ENCODE assay signal across 13 cellular contexts in the genomic region with DNA sequence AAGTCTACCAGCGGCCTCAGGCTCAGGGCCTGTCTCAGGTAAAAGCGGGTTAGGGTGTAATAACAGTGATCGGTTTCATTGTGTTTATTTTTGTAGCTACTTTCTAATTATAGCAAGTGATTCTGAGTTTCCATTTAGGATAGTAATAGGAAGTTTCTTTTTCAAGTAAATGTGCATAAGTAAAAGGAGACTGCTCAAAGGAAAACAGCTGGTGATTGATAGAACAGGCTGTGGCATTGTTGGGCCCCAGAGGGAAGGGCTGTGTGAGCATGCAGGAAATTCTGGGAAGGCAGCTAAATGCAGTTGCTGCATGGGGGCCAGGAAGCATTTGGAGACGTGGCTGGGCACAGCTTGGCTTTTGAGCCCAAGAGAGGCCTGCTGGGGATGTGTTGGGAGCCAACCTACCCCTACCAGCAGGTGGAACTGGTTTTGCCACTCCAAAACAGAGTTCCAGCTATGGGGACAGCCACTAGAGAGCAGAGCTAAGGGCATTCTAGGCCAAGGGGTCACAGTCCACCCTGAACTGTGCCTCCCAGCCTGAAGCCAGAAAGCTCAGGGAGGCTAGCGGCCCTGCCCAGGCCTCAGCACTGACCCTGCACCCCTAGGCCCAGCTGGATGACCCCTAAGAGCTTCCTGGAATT. TPM values are rescaled to one million over a fixed set of nuclear protein-coding genes. Genes with fewer than 3 reads are reported as not detected.
DNase-seq lines count a peak whose midpoint lies in the region; ATAC-seq, FAIRE-seq and TF ChIP-seq lines count a peak whose summit lies in the region.
"Had no signal": no experiment of that assay in that cellular context is flagged by ENCODE, and none has a peak within 500 bp of the region (broad histone marks: within the 10 kb centered on the region; RNA-seq: fewer than 3 reads in every experiment).

No MANE protein-coding gene starts in this region.

- H3K4me3 Mint-ChIP-seq in stimulated activated naive B cell treated with anti-CD40 and anti-IgM and Interleukin-4, amounts not matched to agents 10 μg/mL and 1 μg/mL and 100 μg/mL, for 72 hours = no peak overlapping the region
- H3K4me3 Mint-ChIP-seq: H9 had no signal

- no peaks in the 10 kb centered on the region for H3K9me3 ChIP-seq in pancreas

- H3K4me3 ChIP-seq in LNCaP clone FGC (ENCODE audit: low read depth, low read length) (no peak overlapping the region), epithelial cell of esophagus (ENCODE audit: low read length) (no peak overlapping the region), pancreas (no peak overlapping the region)
- H3K4me3 ChIP-seq: mucosa of descending colon had no signal

- peaks cover 10 to 16% of the 10 kb centered on the region in 2 donors for H3K9me3 Mint-ChIP-seq in stimulated activated naive B cell treated with anti-CD40 and anti-IgM and Interleukin-4, amounts not matched to agents 10 μg/mL and 1 μg/mL and 100 μg/mL, for 72 hours

- H3K36me3 Mint-ChIP-seq in stimulated activated naive B cell treated with anti-CD40 and anti-IgM and Interleukin-4, amounts not matched to agents 10 μg/mL and 1 μg/mL and 100 μg/mL, for 72 hours = peaks cover 35 to 57% of the 10 kb centered on the region in 2 donors

- peaks cover 26 to 38% of the 10 kb centered on the region in 2 donors for H3K4me1 Mint-ChIP-seq in stimulated activated naive B cell treated with anti-CD40 and anti-IgM and Interleukin-4, amounts not matched to agents 10 μg/mL and 1 μg/mL and 100 μg/mL, for 72 hours

- H3K4me1 ChIP-seq in pancreas = peaks cover 0 to 7% (median 0%) of the 10 kb centered on the region in 3 donors

- peak in 3 of 4 donors; percentile 17 to 65 (median 56) for ATAC-seq in pancreas
- no peak for ATAC-seq in HG02759 (IDR thresholded peaks at IDR 0.05; ENCODE audit: unreplicated experiment)
- ATAC-seq in stimulated activated naive B cell treated with anti-CD40 and anti-IgM and Interleukin-4, amounts not matched to agents 10 μg/mL and 1 μg/mL and 100 μg/mL, for 72 hours (replicated peaks) = no peak
- ATAC-seq: mucosa of descending colon had no signal

- no peaks in the 10 kb centered on the region for H3K27me3 Mint-ChIP-seq in stimulated activated naive B cell treated with anti-CD40 and anti-IgM and Interleukin-4, amounts not matched to agents 10 μg/mL and 1 μg/mL and 100 μg/mL, for 72 hours

- TF ChIP-seq CTCF in LNCaP clone FGC (IDR thresholded peaks at IDR 0.05; ENCODE audit: control insufficient read depth, extremely low read depth, insufficient read depth) (peak; percentile 36), epithelial cell of esophagus (IDR thresholded peaks at IDR 0.05; ENCODE audit: insufficient read depth, low read depth, low read length, missing control alignments) (peak; percentile 19), pancreas (IDR thresholded peaks at IDR 0.05) (no peak)

- peaks cover 0 to 5% (median 0%) of the 10 kb centered on the region in 4 donors for H3K27me3 ChIP-seq in pancreas

- H3K27ac Mint-ChIP-seq in stimulated activated naive B cell treated with anti-CD40 and anti-IgM and Interleukin-4, amounts not matched to agents 10 μg/mL and 1 μg/mL and 100 μg/mL, for 72 hours = no peak overlapping the region
- H3K27ac Mint-ChIP-seq: H9 had no signal

- peak; percentile 23 for DNase-seq in DMS 273 (lab: John Stamatoyannopoulos, UW; ENCODE audit: unreplicated experiment)
- DNase-seq in DMS 273 treated with DMSO at 0.1 percent for 48 hours (lab: John Stamatoyannopoulos, UW) = no peak
- DNase-seq in LNCaP clone FGC (ENCODE audit: low read depth) = peak; percentile 33
- peak; percentile 30 for DNase-seq in epithelial cell of esophagus (ENCODE audit: low read depth)
- DNase-seq in pancreas = peak in 1 of 6 donors; percentile 51
- no peak for DNase-seq in mucosa of gallbladder (ENCODE audit: low spot score)
- DNase-seq in stimulated activated naive B cell treated with anti-CD40 and anti-IgM and Interleukin-4, amounts not matched to agents 10 μg/mL and 1 μg/mL and 100 μg/mL, for 72 hours = no peak
- DNase-seq: H9, mucosa of descending colon, NCI-H774 had no signal

- H3K27ac ChIP-seq in pancreas = no peak overlapping the region
- H3K27ac ChIP-seq: 22Rv1 had no signal

- intact Hi-C loops in pancreas (cut with DNase I) = loop anchor here in 1 of 3 donors (10.0 kb wide), 1 partner anchor 124 kb away; a partner anchor contains a TSS

- 62% methylated on average over 5 of the region's 5 CpGs for WGBS in pancreas, 2 donors

- H3K36me3 ChIP-seq in pancreas = no peaks in the 10 kb centered on the region

- FAIRE-seq in pancreas (lab: Jason Lieb, UNC) = no peak
- FAIRE-seq: frontal cortex had no signal

RNA-seq across cellular contexts. Expression of a gene that starts 12.6 kb away (rescaled TPM):
- 1 to 10 TPM in 2 of 6 donors, under 1 TPM in 4; 0.09 to 2.8 (median 0.55) TPM for total RNA-seq in pancreas
- polyA plus RNA-seq in pancreas = under 1 TPM; 0.40 to 0.57 TPM
- total RNA-seq in mucosa of gallbladder = 4.2 TPM
- total RNA-seq: H9 had no signal

RNA-seq across cellular contexts. Expression of a gene that starts 24.9 kb away (rescaled TPM):
- 1 to 10 TPM in 2 of 6 donors, under 1 TPM in 4; 0.08 to 2.1 (median 0.38) TPM for total RNA-seq in pancreas
- polyA plus RNA-seq in pancreas = under 1 TPM; 0.19 TPM
- total RNA-seq in mucosa of gallbladder = 1.5 TPM

Comparison
In these comparisons a context has a peak if more than half of its experiments do, and no peak if none do; other contexts are left out.
1. DNase-seq: peak in DMS 273 (single experiment), LNCaP clone FGC (single experiment) and epithelial cell of esophagus (single experiment); none in DMS 273 treated with DMSO at 0.1 percent for 48 hours (single experiment), mucosa of gallbladder (single experiment) and stimulated activated naive B cell treated with anti-CD40 and anti-IgM and Interleukin-4, amounts not matched to agents 10 μg/mL and 1 μg/mL and 100 μg/mL, for 72 hours (single experiment).
2. CTCF ChIP-seq: peak in LNCaP clone FGC (single experiment) and epithelial cell of esophagus (single experiment); none in pancreas (0 of 4).
3. ATAC-seq: peak in pancreas (3 of 4); none in HG02759 (single experiment) and stimulated activated naive B cell treated with anti-CD40 and anti-IgM and Interleukin-4, amounts not matched to agents 10 μg/mL and 1 μg/mL and 100 μg/mL, for 72 hours (0 of 2).